Comparison of ENCODE assay signal across 26 cellular contexts in the genomic region with DNA sequence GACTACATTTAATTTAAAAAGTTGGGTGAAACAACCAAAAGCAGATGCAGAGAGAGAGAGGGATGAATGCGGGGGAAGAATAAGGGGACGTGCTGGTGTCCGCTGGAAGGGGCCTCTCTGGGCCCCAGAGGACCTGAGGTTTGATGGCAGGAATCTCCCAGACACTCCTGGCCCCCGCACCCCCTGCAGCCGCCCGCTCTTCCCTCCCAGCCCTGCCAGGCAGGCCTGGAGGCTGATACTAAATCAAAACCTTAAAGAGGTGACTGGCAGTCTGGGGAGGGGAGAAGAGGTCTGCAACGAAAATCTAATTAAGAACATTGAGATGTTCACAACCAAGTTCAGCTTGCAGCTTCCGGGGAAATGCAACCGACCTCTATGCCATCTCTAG. TPM values are rescaled to one million over a fixed set of nuclear protein-coding genes. Genes with fewer than 3 reads are reported as not detected.
DNase-seq lines count a peak whose midpoint lies in the region; ATAC-seq and TF ChIP-seq lines count a peak whose summit lies in the region.
"Had no signal": no experiment of that assay in that cellular context is flagged by ENCODE, and none has a peak within 500 bp of the region (broad histone marks: within the 10 kb centered on the region; RNA-seq: fewer than 3 reads in every experiment).

No MANE protein-coding gene starts in this region.

- WGBS in mesenchymal stem cell: 67% methylated on average over 9 of the region's 9 CpGs

- no peak overlapping the region for H3K27ac Mint-ChIP-seq in GM23338
- no peak overlapping the region for H3K27ac Mint-ChIP-seq in CD4-positive, alpha-beta T cell
- H3K27ac Mint-ChIP-seq: activated B cell treated with CpG ODN at 0.5 μM for 24 hours; activated CD4-positive, alpha-beta memory T cell treated with anti-CD3 and anti-CD28 coated beads for 36 hours; CD4-positive, alpha-beta memory T cell; effector memory CD8-positive, alpha-beta T cell; naive B cell; T-helper 2 cell treated with Interferon-gamma antibody and Interleukin-4, amounts not matched to agents 5 μg/mL and 100 μg/mL, for 36 hours had no signal

- H3K4me3 Mint-ChIP-seq in GM23338: 0 out of 3 replicates have a peak overlapping the region, but pooled peaks have one; percentile 81
- H3K4me3 Mint-ChIP-seq in CD4-positive, alpha-beta T cell: no peak overlapping the region
- H3K4me3 Mint-ChIP-seq: activated B cell treated with CpG ODN at 0.5 μM for 24 hours; activated CD4-positive, alpha-beta memory T cell treated with anti-CD3 and anti-CD28 coated beads for 36 hours; CD4-positive, alpha-beta memory T cell; central memory CD8-positive, alpha-beta T cell; effector memory CD8-positive, alpha-beta T cell; T-helper 2 cell treated with Interferon-gamma antibody and Interleukin-4, amounts not matched to agents 5 μg/mL and 100 μg/mL, for 36 hours had no signal

- in situ Hi-C loops in astrocyte of the cerebellum (cut with HindIII; ENCODE audit: low sequenced_read_pairs): loop anchor here (5.0 kb wide), 1 partner anchor 237 kb away; no protein-coding TSS in a partner anchor

- H3K9me3 ChIP-seq in mesenchymal stem cell (ENCODE audit: control insufficient read depth, low read length) (no peaks in the 10 kb centered on the region), tibial artery (no peaks in the 10 kb centered on the region)
- no peaks in the 10 kb centered on the region for H3K9me3 ChIP-seq in CD4-positive, alpha-beta T cell (ENCODE audit: control insufficient read depth, low read length)
- H3K9me3 ChIP-seq: right atrium auricular region, uterus had no signal

- TF ChIP-seq CTCF in GM23338 (conservative IDR thresholded peaks at IDR 0.05; ENCODE audit: low read depth in 2 of 2) (no peak), astrocyte of the cerebellum (IDR thresholded peaks at IDR 0.05; ENCODE audit: low read depth, low read length, missing control alignments) (no peak), tibial artery (IDR thresholded peaks at IDR 0.05) (no peak)
- no peak for TF ChIP-seq CTCF in CD4-positive, alpha-beta T cell (IDR thresholded peaks at IDR 0.05)

- peak overlapping the region; percentile 86 for H3K9ac ChIP-seq in mesenchymal stem cell (ENCODE audit: low read length)
- H3K9ac ChIP-seq: KMS-11 had no signal

- peak overlapping the region; percentile 86 for H2BK15ac ChIP-seq in mesenchymal stem cell (ENCODE audit: low read depth, poor library complexity, severe bottlenecking)

- peak overlapping the region; percentile 72 to 75 for H3K18ac ChIP-seq in mesenchymal stem cell (ENCODE audit: low read depth in 1 of 2, low read length in 2 of 2)

- peaks cover 59% of the 10 kb centered on the region for H3K27me3 Mint-ChIP-seq in GM23338 (ENCODE audit: insufficient read depth, low read depth, poor library complexity)
- H3K27me3 Mint-ChIP-seq in CD4-positive, alpha-beta T cell: peaks cover 81% of the 10 kb centered on the region

- POLR2A ChIA-PET in CD4-positive, alpha-beta T cell (lab: Charles Lee): no interaction called here

- H3K9me3 Mint-ChIP-seq in GM23338: no peaks in the 10 kb centered on the region; the same call in 2 of the 3 replicates
- no peaks in the 10 kb centered on the region for H3K9me3 Mint-ChIP-seq in CD4-positive, alpha-beta T cell
- H3K9me3 Mint-ChIP-seq: activated B cell treated with CpG ODN at 0.5 μM for 24 hours; activated CD4-positive, alpha-beta memory T cell treated with anti-CD3 and anti-CD28 coated beads for 36 hours; CD4-positive, alpha-beta memory T cell; central memory CD8-positive, alpha-beta T cell; effector memory CD8-positive, alpha-beta T cell; T-helper 2 cell treated with Interferon-gamma antibody and Interleukin-4, amounts not matched to agents 5 μg/mL and 100 μg/mL, for 36 hours had no signal

- peaks cover 30% of the 10 kb centered on the region for H3K4me1 Mint-ChIP-seq in GM23338
- peaks cover 6% of the 10 kb centered on the region for H3K4me1 Mint-ChIP-seq in CD4-positive, alpha-beta T cell (ENCODE audit: low read depth)

- peaks cover 8% of the 10 kb centered on the region for H3K79me1 ChIP-seq in mesenchymal stem cell (replicated peaks; ENCODE audit: low read length, poor library complexity, severe bottlenecking)

- intact Hi-C loops in tibial artery (cut with DNase I; ENCODE audit: low total_unique reads): loop anchor here (2.0 kb wide), 1 partner anchor 100 kb away; no protein-coding TSS in a partner anchor
- intact Hi-C loops in CD4-positive, alpha-beta T cell (cut with DNase I, micrococcal nuclease): no loop called here

- peak overlapping the region; percentile 37 for H4K91ac ChIP-seq in mesenchymal stem cell (ENCODE audit: low read length)

- H3K4me3 ChIP-seq in GM23338: no peak overlapping the region
- peak overlapping the region; percentile 51 for H3K4me3 ChIP-seq in astrocyte of the cerebellum (ENCODE audit: low read depth, low read length)
- H3K4me3 ChIP-seq in mesenchymal stem cell (ENCODE audit: insufficient read depth in 1 of 2, low read depth in 1 of 2, low read length in 2 of 2): peak overlapping the region in 1 of 2 experiments; percentile 86
- peak overlapping the region; percentile 60 to 78 for H3K4me3 ChIP-seq in tibial artery
- H3K4me3 ChIP-seq: right atrium auricular region, uterus had no signal

- H2AFZ ChIP-seq in GM23338 (no peak overlapping the region), mesenchymal stem cell (ENCODE audit: low read depth, low read length) (no peak overlapping the region)

- H3K14ac ChIP-seq in mesenchymal stem cell (ENCODE audit: low read length in 2 of 2): no peak overlapping the region

- H3K79me2 ChIP-seq in GM23338 (replicated peaks; ENCODE audit: insufficient read depth): no peaks in the 10 kb centered on the region

- H3K36me3 Mint-ChIP-seq in GM23338 (ENCODE audit: low read depth): no peaks in the 10 kb centered on the region; the same call in 2 of the 3 replicates
- no peaks in the 10 kb centered on the region for H3K36me3 Mint-ChIP-seq in CD4-positive, alpha-beta T cell (ENCODE audit: low read depth)
- H3K36me3 Mint-ChIP-seq: activated CD4-positive, alpha-beta memory T cell treated with anti-CD3 and anti-CD28 coated beads for 36 hours; CD4-positive, alpha-beta memory T cell; naive B cell had no signal

- peak overlapping the region; percentile 50 for H2BK5ac ChIP-seq in mesenchymal stem cell (ENCODE audit: low read depth, low read length, poor library complexity, severe bottlenecking)

- DNase-seq in GM23338 (ENCODE audit: low spot score) (no peak), astrocyte of the cerebellum (ENCODE audit: low read depth) (no peak), mesenchymal stem cell (no peak), tibial artery (peak in 1 of 2 donors; percentile 56), epidermal melanocyte (ENCODE audit: insufficient read length, low spot score) (no peak)
- no peak for DNase-seq in CD4-positive, alpha-beta T cell
- no peak for DNase-seq in stimulated activated CD8-positive, alpha-beta memory T cell treated with anti-CD3 and anti-CD28 coated beads, Interleukin-4, amount 100 ng/mL, for 48 hours
- DNase-seq: activated B cell treated with CpG ODN at 0.5 μM for 24 hours; activated CD4-positive, alpha-beta memory T cell treated with anti-CD3 and anti-CD28 coated beads for 36 hours; activated gamma-delta T cell treated with Interleukin-2 at 50 U/mL for 16 hours; CD4-positive, alpha-beta memory T cell; effector memory CD8-positive, alpha-beta T cell; GDM1; head of caudate nucleus; left cardiac atrium; mesendoderm; naive B cell; NCI-H2171; NCI-H69; RPMI8226; uterus had no signal

- H3K36me3 ChIP-seq in GM23338 (ENCODE audit: insufficient read depth) (no peaks in the 10 kb centered on the region), mesenchymal stem cell (ENCODE audit: control insufficient read depth in 1 of 2, insufficient read depth in 2 of 2, low read depth in 1 of 2, low read length in 2 of 2) (no peaks in the 10 kb centered on the region), tibial artery (no peaks in the 10 kb centered on the region)
- H3K36me3 ChIP-seq: right atrium auricular region, uterus had no signal

- H3K27ac ChIP-seq in GM23338 (ENCODE audit: low read depth) (no peak overlapping the region), mesenchymal stem cell (ENCODE audit: low read length, poor library complexity, severe bottlenecking) (peak overlapping the region; percentile 60), tibial artery (peak overlapping the region; percentile 95 to 97)
- no peak overlapping the region for H3K27ac ChIP-seq in CD4-positive, alpha-beta T cell (ENCODE audit: low read depth, low read length)
- H3K27ac ChIP-seq: KMS-11, uterus had no signal

- H2BK120ac ChIP-seq in mesenchymal stem cell (ENCODE audit: low read depth, low read length): peak overlapping the region; percentile 64

- H4K20me1 ChIP-seq in GM23338 (replicated peaks; ENCODE audit: insufficient read depth): peaks cover 3% of the 10 kb centered on the region; the same call in 1 of the 2 replicates

- H3K4ac ChIP-seq in mesenchymal stem cell (ENCODE audit: low read depth in 1 of 2, low read length in 2 of 2): peak overlapping the region; percentile 27 to 89

- peak overlapping the region in 1 of 2 experiments; percentile 96 for H3K23ac ChIP-seq in mesenchymal stem cell (ENCODE audit: low read length in 2 of 2)

- H3K9me2 ChIP-seq in GM23338 (ENCODE audit: insufficient read depth): no peaks in the 10 kb centered on the region

- H3K4me2 ChIP-seq in GM23338: no peak overlapping the region
- peak overlapping the region; percentile 57 for H3K4me2 ChIP-seq in mesenchymal stem cell (ENCODE audit: low read length, poor library complexity, severe bottlenecking)
- H3K4me2 ChIP-seq: KMS-11 had no signal

- peaks cover 77% of the 10 kb centered on the region for H3K27me3 ChIP-seq in GM23338 (ENCODE audit: insufficient read depth)
- H3K27me3 ChIP-seq in mesenchymal stem cell (ENCODE audit: control insufficient read depth in 1 of 2, insufficient read depth in 1 of 2, low read length in 2 of 2): no peaks in the 10 kb centered on the region
- no peaks in the 10 kb centered on the region for H3K27me3 ChIP-seq in tibial artery
- peaks cover 50% of the 10 kb centered on the region for H3K27me3 ChIP-seq in CD4-positive, alpha-beta T cell (ENCODE audit: control insufficient read depth, insufficient read depth, low read length)

- peak overlapping the region; percentile 57 for H2AK5ac ChIP-seq in mesenchymal stem cell (ENCODE audit: low read length, severe bottlenecking)

- CTCF ChIA-PET in CD4-positive, alpha-beta T cell (lab: Charles Lee): no interaction called here

- ATAC-seq in GM23338 (no peak), GM19023 (IDR thresholded peaks at IDR 0.05; ENCODE audit: unreplicated experiment) (no peak)
- ATAC-seq in CD4-positive, alpha-beta T cell (ENCODE audit: poor library complexity): no peak
- ATAC-seq: effector memory CD8-positive, alpha-beta T cell; left cardiac atrium had no signal

- peak overlapping the region; percentile 59 for H4K8ac ChIP-seq in mesenchymal stem cell (ENCODE audit: low read length)

- H3F3A ChIP-seq in GM23338 (replicated peaks; ENCODE audit: low read depth): peaks cover 7% of the 10 kb centered on the region

- H2BK12ac ChIP-seq in mesenchymal stem cell (ENCODE audit: low read length in 2 of 2): peak overlapping the region; percentile 18 to 80

- peaks cover 17% of the 10 kb centered on the region for H3K4me1 ChIP-seq in GM23338 (ENCODE audit: insufficient read depth)
- H3K4me1 ChIP-seq in mesenchymal stem cell (ENCODE audit: control insufficient read depth, insufficient read depth, low read depth, low read length): peaks cover 40% of the 10 kb centered on the region
- peaks cover 0 to 85% (median 55%) of the 10 kb centered on the region in 4 donors for H3K4me1 ChIP-seq in tibial artery
- H3K4me1 ChIP-seq: uterus had no signal

RNA-seq across cellular contexts. Expression of gene FOXL1, which starts 2.4 kb away (rescaled TPM):
- total RNA-seq in GM23338 (2014; rRNA removed; shearing (Covaris generic)): 0.12 and 0.31 TPM in 2 replicates
- 0.05 TPM in 1 of 2 replicates, not detected in the other for polyA plus RNA-seq in GM23338 (2016; fragmentation: Nextera tagmentation; extraction: Ambion mirVana)
- 10.5 TPM for polyA plus RNA-seq in mesenchymal stem cell (2013, experiment 1 of 2)
- 11.8 TPM for polyA plus RNA-seq in mesenchymal stem cell (2013, experiment 2 of 2)
- total RNA-seq in CD4-positive, alpha-beta T cell: not detected
- total RNA-seq: activated B cell treated with CpG ODN at 0.5 μM for 24 hours; activated CD4-positive, alpha-beta memory T cell treated with anti-CD3 and anti-CD28 coated beads for 36 hours; CD4-positive, alpha-beta memory T cell had no signal
- polyA plus RNA-seq: CD4-positive, alpha-beta memory T cell had no signal

RNA-seq across cellular contexts. Expression of gene FOXC2, which starts 14.2 kb away (rescaled TPM):
- total RNA-seq in GM23338 (2014; rRNA removed; shearing (Covaris generic)): not detected in 2 replicates
- 0.14 and 0.16 TPM in 2 replicates for polyA plus RNA-seq in GM23338 (2016; fragmentation: Nextera tagmentation; extraction: Ambion mirVana)
- 2.7 TPM for polyA plus RNA-seq in mesenchymal stem cell (2013, experiment 1 of 2)
- 2.8 TPM for polyA plus RNA-seq in mesenchymal stem cell (2013, experiment 2 of 2)
- under 1 TPM; 0.11 to 0.19 TPM for total RNA-seq in CD4-positive, alpha-beta T cell
- total RNA-seq: activated B cell treated with CpG ODN at 0.5 μM for 24 hours; activated CD4-positive, alpha-beta memory T cell treated with anti-CD3 and anti-CD28 coated beads for 36 hours; CD4-positive, alpha-beta memory T cell had no signal
- polyA plus RNA-seq: CD4-positive, alpha-beta memory T cell had no signal

RNA-seq across cellular contexts. Expression of gene MTHFSD, which starts 25.8 kb away (rescaled TPM):
- total RNA-seq in GM23338 (2014; rRNA removed; shearing (Covaris generic)): 8.1 and 12.6 TPM in 2 replicates
- polyA plus RNA-seq in GM23338 (2016; fragmentation: Nextera tagmentation; extraction: Ambion mirVana): 7.2 and 9.7 TPM in 2 replicates
- polyA plus RNA-seq in mesenchymal stem cell (2013, experiment 1 of 2): 8.3 TPM
- polyA plus RNA-seq in mesenchymal stem cell (2013, experiment 2 of 2): 6.8 TPM
- 1 to 10 TPM; 7.3 to 7.9 TPM for total RNA-seq in CD4-positive, alpha-beta T cell

Comparison
In these comparisons a context has a peak if more than half of its experiments do, and no peak if none do; other contexts are left out.
1. H3K27ac ChIP-seq: peak in mesenchymal stem cell (single experiment) and tibial artery (2 of 2); none in GM23338 (single experiment) and CD4-positive, alpha-beta T cell (single experiment).